21 cellular contexts compared by ENCODE assay signal in genomic region chr1:29193879-29194455, GRCh38.
"Had no signal": no experiment of that assay in that cellular context is flagged by ENCODE, and none has a peak within 500 bp of the region (broad histone marks: within the 10 kb centered on the region; RNA-seq: fewer than 3 reads in every experiment).

No MANE protein-coding gene starts in this region.

- H3K9me3 ChIP-seq: left lung, spleen, thoracic aorta had no signal

- H3K4me3 Mint-ChIP-seq: activated T-cell treated with anti-CD3 and anti-CD28 coated beads, Interleukin-2, amount 50 U/mL, for 24 hours; activated T-helper 17 cell treated with anti-CD3 and anti-CD28 coated beads, Interleukin-2, amount 50 U/mL, for 72 hours; brain; dendritic cell treated with granulocyte-macrophage colony-stimulating factor and Interleukin-4, amounts not matched to agents 40 ng/mL and 50 ng/mL, for 4 days; type B pancreatic cell had no signal

- H3K9me3 Mint-ChIP-seq: activated T-cell treated with anti-CD3 and anti-CD28 coated beads, Interleukin-2, amount 50 U/mL, for 24 hours; activated T-helper 17 cell treated with anti-CD3 and anti-CD28 coated beads, Interleukin-2, amount 50 U/mL, for 72 hours; dendritic cell treated with granulocyte-macrophage colony-stimulating factor and Interleukin-4, amounts not matched to agents 40 ng/mL and 50 ng/mL, for 4 days; type B pancreatic cell had no signal

- DNase-seq: activated CD4-positive, alpha-beta T cell treated with anti-CD3 and anti-CD28 coated beads for 1 hour; activated CD8-positive, alpha-beta memory T cell treated with anti-CD3 and anti-CD28 coated beads for 24 hours; activated CD8-positive, alpha-beta memory T cell treated with anti-CD3 and anti-CD28 coated beads, Interleukin-2, amount 50 U/mL, for 4 hours; activated naive CD4-positive, alpha-beta T cell treated with Interleukin-2 at 50 U/mL for 16 hours; activated T-cell treated with anti-CD3 and anti-CD28 coated beads, Interleukin-2, amount 50 U/mL, for 24 hours; effector CD4-positive, alpha-beta T cell; foreskin keratinocyte; kidney glomerular epithelial cell; spleen; stimulated activated CD4-positive, alpha-beta T cell treated with anti-CD3 and anti-CD28 coated beads, Interleukin-4, amount 100 ng/mL, for 1 hour; stimulated activated naive CD4-positive, alpha-beta T cell treated with Interleukin-2 at 50 U/mL for 16 hours had no signal

- H3K27me3 Mint-ChIP-seq: activated T-cell treated with anti-CD3 and anti-CD28 coated beads, Interleukin-2, amount 50 U/mL, for 24 hours; activated T-helper 17 cell treated with anti-CD3 and anti-CD28 coated beads, Interleukin-2, amount 50 U/mL, for 72 hours; brain; dendritic cell treated with granulocyte-macrophage colony-stimulating factor and Interleukin-4, amounts not matched to agents 40 ng/mL and 50 ng/mL, for 4 days; progenitor cell of endocrine pancreas; type B pancreatic cell had no signal

- ATAC-seq: activated T-helper 17 cell treated with anti-CD3 and anti-CD28 coated beads, Interleukin-2, amount 50 U/mL, for 72 hours; foreskin keratinocyte; left lung had no signal

- H3K4me1 Mint-ChIP-seq: activated T-helper 17 cell treated with anti-CD3 and anti-CD28 coated beads, Interleukin-2, amount 50 U/mL, for 72 hours; brain had no signal

- H3K27ac Mint-ChIP-seq: activated T-cell treated with anti-CD3 and anti-CD28 coated beads, Interleukin-2, amount 50 U/mL, for 24 hours; activated T-helper 17 cell treated with anti-CD3 and anti-CD28 coated beads, Interleukin-2, amount 50 U/mL, for 72 hours; brain; dendritic cell treated with granulocyte-macrophage colony-stimulating factor and Interleukin-4, amounts not matched to agents 40 ng/mL and 50 ng/mL, for 4 days; type B pancreatic cell had no signal

- FAIRE-seq: endometrium, TTC549 had no signal

- H3K27me3 ChIP-seq: foreskin keratinocyte, left lung, spleen had no signal

- H3K4me3 ChIP-seq: left lung, SK-N-MC, spleen, thoracic aorta had no signal

- H3K4me1 ChIP-seq: left lung, spleen had no signal

- H3K27ac ChIP-seq: foreskin keratinocyte, left lung, SK-N-MC, spleen, thoracic aorta had no signal
